16 cellular contexts compared by ENCODE assay signal in the genomic region with DNA sequence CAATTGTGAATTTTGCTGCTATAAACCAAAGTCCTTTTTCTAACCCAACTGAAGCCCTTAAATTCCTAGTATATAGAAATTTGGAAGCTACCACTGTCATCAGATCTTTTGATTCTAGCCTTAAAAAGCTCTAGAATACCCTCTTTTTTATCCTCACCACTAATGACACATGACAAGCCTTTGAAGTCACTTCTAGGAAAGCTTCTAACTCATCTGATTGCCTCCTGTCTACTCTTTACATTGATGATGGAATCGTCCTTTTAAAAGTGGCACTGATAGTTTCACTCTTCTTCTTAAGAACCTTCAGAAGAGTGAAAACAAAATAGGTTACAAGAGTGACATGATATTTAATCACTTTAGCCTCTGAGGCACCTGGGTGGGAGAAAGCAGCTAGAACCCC.
DNase-seq lines count a peak whose midpoint lies in the region; ATAC-seq, FAIRE-seq and TF ChIP-seq lines count a peak whose summit lies in the region.
"Had no signal": no experiment of that assay in that cellular context is flagged by ENCODE, and none has a peak within 500 bp of the region (broad histone marks: within the 10 kb centered on the region; RNA-seq: fewer than 3 reads in every experiment).

No MANE protein-coding gene starts in this region.

- CTCF ChIA-PET in T-cell (lab: Charles Lee): interaction anchor here (0.6 to 1.8 kb wide), 9 partner anchors 9 to 158 kb away, joined by 3 to 6 read pairs (median 3); no protein-coding TSS in a partner anchor

- no peak for TF ChIP-seq POLR2A in testis (IDR thresholded peaks at IDR 0.05)

- H3K4me3 ChIP-seq in testis (no peak overlapping the region), kidney (ENCODE audit: low read length in 2 of 2) (no peak overlapping the region)
- H3K4me3 ChIP-seq: body of pancreas, heart left ventricle had no signal

- H3K4me1 ChIP-seq in testis (peaks cover 3% of the 10 kb centered on the region), kidney (ENCODE audit: control insufficient read depth in 1 of 2, insufficient read depth in 1 of 2, low read depth in 1 of 2, low read length in 2 of 2) (peaks cover 0 to 3% of the 10 kb centered on the region in 2 donors)
- H3K4me1 ChIP-seq: body of pancreas had no signal

- H3K27me3 ChIP-seq in testis: no peaks in the 10 kb centered on the region
- H3K27me3 ChIP-seq: body of pancreas, heart left ventricle had no signal

- H3K36me3 ChIP-seq in testis (ENCODE audit: low read depth, missing control alignments) (no peaks in the 10 kb centered on the region), kidney (ENCODE audit: control insufficient read depth in 1 of 2, insufficient read depth in 2 of 2, low read length in 2 of 2) (no peaks in the 10 kb centered on the region)
- H3K36me3 ChIP-seq: heart left ventricle had no signal

- H3K36me3 Mint-ChIP-seq in natural killer cell (no peaks in the 10 kb centered on the region), T-cell (no peaks in the 10 kb centered on the region)
- H3K36me3 Mint-ChIP-seq in natural killer cell treated with Interleukin-12 subunit alpha and Interleukin-12 subunit beta and Interleukin-15 and Interleukin-18, amount 100 ng/mL, for 72 hours: peaks cover 2% of the 10 kb centered on the region

- H3K9me3 Mint-ChIP-seq in natural killer cell: no peaks in the 10 kb centered on the region
- H3K9me3 Mint-ChIP-seq in natural killer cell treated with Interleukin-12 subunit alpha and Interleukin-12 subunit beta and Interleukin-15 and Interleukin-18, amount 100 ng/mL, for 72 hours: no peaks in the 10 kb centered on the region
- no peaks in the 10 kb centered on the region for H3K9me3 Mint-ChIP-seq in T-cell

- 65 to 66% methylated on average over 1 of the region's 1 CpG for WGBS in testis, 2 donors

- no peak overlapping the region for H3K27ac ChIP-seq in testis
- no peak overlapping the region for H3K27ac ChIP-seq in kidney (ENCODE audit: low read depth in 2 of 2, low read length in 2 of 2)
- H3K27ac ChIP-seq: body of pancreas, heart left ventricle had no signal

- FAIRE-seq in GM19239 (lab: Jason Lieb, UNC) (no peak), kidney (lab: Jason Lieb, UNC) (no peak)

- H3K9ac ChIP-seq in kidney (ENCODE audit: low read length in 2 of 2): no peak overlapping the region

- POLR2A ChIA-PET in T-cell (lab: Charles Lee): interaction anchor here (0.5 to 0.8 kb wide), 4 partner anchors 8 to 42 kb away, joined by 3 to 9 read pairs (median 6); no protein-coding TSS in a partner anchor

- intact Hi-C loops in natural killer cell (cut with micrococcal nuclease) (loop anchor here (10.0 kb wide), 2 partner anchors 205 to 415 kb away; partner anchors contain the start of gene VCAM1), testis (cut with DNase I; ENCODE audit: low total_unique reads) (no loop called here), kidney (cut with DNase I) (no loop called here)

- H3K27ac Mint-ChIP-seq in natural killer cell (peak overlapping the region in 1 of 2 donors; percentile 68), T-cell (peak overlapping the region; percentile 86 to 88)
- H3K27ac Mint-ChIP-seq in natural killer cell treated with Interleukin-12 subunit alpha and Interleukin-12 subunit beta and Interleukin-15 and Interleukin-18, amount 100 ng/mL, for 72 hours: no peak overlapping the region

- H3K27me3 Mint-ChIP-seq in natural killer cell (ENCODE audit: low read depth in 2 of 2) (peaks cover 9 to 11% of the 10 kb centered on the region in 2 donors), T-cell (no peaks in the 10 kb centered on the region)
- peaks cover 0 to 7% of the 10 kb centered on the region in 2 donors for H3K27me3 Mint-ChIP-seq in natural killer cell treated with Interleukin-12 subunit alpha and Interleukin-12 subunit beta and Interleukin-15 and Interleukin-18, amount 100 ng/mL, for 72 hours

- H3K4me3 Mint-ChIP-seq in natural killer cell (peak overlapping the region; percentile 51), T-cell (peak overlapping the region in 2 of 3 donors; percentile 6 to 73)
- H3K4me3 Mint-ChIP-seq in natural killer cell treated with Interleukin-12 subunit alpha and Interleukin-12 subunit beta and Interleukin-15 and Interleukin-18, amount 100 ng/mL, for 72 hours: no peak overlapping the region

- TF ChIP-seq CTCF in natural killer cell (IDR thresholded peaks at IDR 0.05) (no peak), testis (IDR thresholded peaks at IDR 0.05) (no peak), kidney (IDR thresholded peaks at IDR 0.05; ENCODE audit: borderline replicate concordance, extremely low read depth, insufficient read depth) (no peak)

- peaks cover 44 to 54% of the 10 kb centered on the region in 2 donors for H3K4me1 Mint-ChIP-seq in natural killer cell
- peaks cover 30 to 39% of the 10 kb centered on the region in 2 donors for H3K4me1 Mint-ChIP-seq in natural killer cell treated with Interleukin-12 subunit alpha and Interleukin-12 subunit beta and Interleukin-15 and Interleukin-18, amount 100 ng/mL, for 72 hours (ENCODE audit: low read depth in 2 of 2)
- H3K4me1 Mint-ChIP-seq in T-cell: peaks cover 64 to 74% (median 71%) of the 10 kb centered on the region in 3 donors

- H3K9me3 ChIP-seq in testis: no peaks in the 10 kb centered on the region
- no peaks in the 10 kb centered on the region for H3K9me3 ChIP-seq in kidney (ENCODE audit: control insufficient read depth in 1 of 2, low read length in 2 of 2)
- H3K9me3 ChIP-seq: body of pancreas, heart left ventricle had no signal

- ATAC-seq in natural killer cell (no peak), T-cell (replicated peaks in 1 of 4) (peak; percentile 20 to 57 (median 38))
- ATAC-seq in natural killer cell treated with Interleukin-12 subunit alpha and Interleukin-12 subunit beta and Interleukin-15 and Interleukin-18, amount 100 ng/mL, for 72 hours: no peak
- ATAC-seq: body of pancreas, heart left ventricle, right cardiac atrium had no signal

- DNase-seq in natural killer cell: no peak
- DNase-seq in natural killer cell treated with Interleukin-12 subunit alpha and Interleukin-12 subunit beta and Interleukin-15 and Interleukin-18, amount 100 ng/mL, for 72 hours (ENCODE audit: low spot score): no peak
- no peak for DNase-seq in T-cell
- DNase-seq in central memory CD4-positive, alpha-beta T cell: peak; percentile 28
- no peak for DNase-seq in GM19239 (ENCODE audit: insufficient read length, low spot score)
- DNase-seq in testis: no peak
- no peak for DNase-seq in medulla oblongata (ENCODE audit: extremely low spot score)
- DNase-seq in kidney: no peak
- DNase-seq: activated gamma-delta T cell, body of pancreas, cortex of kidney, heart left ventricle, NCI-H1436 treated with DMSO at 0.1 percent for 48 hours, NCI-H526, right cardiac atrium, SHP77 had no signal

Comparison
In these comparisons a context has a peak if more than half of its experiments do, and no peak if none do; other contexts are left out.
1. ATAC-seq: peak in T-cell (4 of 4); none in natural killer cell (0 of 3) and natural killer cell treated with Interleukin-12 subunit alpha and Interleukin-12 subunit beta and Interleukin-15 and Interleukin-18, amount 100 ng/mL, for 72 hours (0 of 2).
2. H3K27ac Mint-ChIP-seq: peak in T-cell (2 of 2); none in natural killer cell treated with Interleukin-12 subunit alpha and Interleukin-12 subunit beta and Interleukin-15 and Interleukin-18, amount 100 ng/mL, for 72 hours (0 of 2).